In the genomic region with DNA sequence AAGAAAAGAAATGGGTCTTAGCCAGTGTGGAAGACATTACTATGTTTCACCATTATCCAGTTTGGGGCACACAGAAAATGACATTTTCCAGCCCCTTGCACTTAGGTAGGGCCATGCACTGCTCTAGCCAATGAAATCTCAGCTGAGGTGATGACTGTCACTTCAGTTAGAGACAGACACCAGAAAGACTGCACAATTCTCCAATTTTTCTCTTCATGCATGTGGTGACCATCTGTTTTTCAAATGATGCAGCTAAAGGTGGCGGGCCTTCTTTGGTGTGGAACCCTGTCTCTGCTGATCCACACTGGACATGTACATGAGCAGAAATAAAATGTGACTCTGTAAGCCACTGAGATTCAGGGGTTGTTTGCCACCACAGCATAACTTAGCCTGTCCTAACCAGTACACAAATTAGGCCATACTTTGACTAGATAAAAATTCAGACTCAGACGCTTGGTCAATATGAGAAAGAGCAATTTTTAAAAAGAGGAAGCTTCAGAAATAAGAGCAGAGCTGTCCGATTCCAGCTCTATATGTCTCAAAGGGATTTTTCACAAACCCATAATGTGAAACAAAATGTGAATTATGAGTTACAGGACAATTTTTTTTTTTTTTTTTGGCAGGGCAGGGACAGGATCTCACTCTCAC, we compare ENCODE assay signal across 1 cellular context.
TF ChIP-seq lines count a peak whose summit lies in the region.

No MANE protein-coding gene starts in this region.

TF ChIP-seq in GM12878, 131 proteins besides CTCF, POLR2A, EP300 and RAD21 (continued from another document):
- TF ChIP-seq IKZF2 (IDR thresholded peaks at IDR 0.05) = no peak; a peak in 2 of 4 replicates
- 0 out of 2 replicates have a peak, but pooled peaks have one; percentile 7 for TF ChIP-seq IRF4 (IDR thresholded peaks at IDR 0.05; ENCODE audit: low read depth, low read length)
- peak; percentile 26; the same call in 1 of the 2 replicates for TF ChIP-seq RELB (IDR thresholded peaks at IDR 0.05; ENCODE audit: low read depth)
- TF ChIP-seq BCL11A (IDR thresholded peaks at IDR 0.05; ENCODE audit: low read depth, low read length) = no peak
- TF ChIP-seq MEF2B (IDR thresholded peaks at IDR 0.05; ENCODE audit: partially characterized antibody, poor library complexity, severe bottlenecking) = peak; percentile 50
- no peak for TF ChIP-seq CHD1 (IDR thresholded peaks at IDR 0.05; ENCODE audit: low read depth, low read length)
- peak; percentile 49; the same call in 1 of the 2 replicates for TF ChIP-seq DPF2 (IDR thresholded peaks at IDR 0.05)
- TF ChIP-seq, protein P1, sequence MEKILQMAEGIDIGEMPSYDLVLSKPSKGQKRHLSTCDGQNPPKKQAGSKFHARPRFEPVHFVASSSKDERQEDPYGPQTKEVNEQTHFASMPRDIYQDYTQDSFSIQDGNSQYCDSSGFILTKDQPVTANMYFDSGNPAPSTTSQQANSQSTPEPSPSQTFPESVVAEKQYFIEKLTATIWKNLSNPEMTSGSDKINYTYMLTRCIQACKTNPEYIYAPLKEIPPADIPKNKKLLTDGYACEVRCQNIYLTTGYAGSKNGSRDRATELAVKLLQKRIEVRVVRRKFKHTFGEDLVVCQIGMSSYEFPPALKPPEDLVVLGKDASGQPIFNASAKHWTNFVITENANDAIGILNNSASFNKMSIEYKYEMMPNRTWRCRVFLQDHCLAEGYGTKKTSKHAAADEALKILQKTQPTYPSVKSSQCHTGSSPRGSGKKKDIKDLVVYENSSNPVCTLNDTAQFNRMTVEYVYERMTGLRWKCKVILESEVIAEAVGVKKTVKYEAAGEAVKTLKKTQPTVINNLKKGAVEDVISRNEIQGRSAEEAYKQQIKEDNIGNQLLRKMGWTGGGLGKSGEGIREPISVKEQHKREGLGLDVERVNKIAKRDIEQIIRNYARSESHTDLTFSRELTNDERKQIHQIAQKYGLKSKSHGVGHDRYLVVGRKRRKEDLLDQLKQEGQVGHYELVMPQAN (conservative IDR thresholded peaks at IDR 0.05) = no peak
- peak; percentile 68 for TF ChIP-seq ZNF384 (IDR thresholded peaks at IDR 0.05; ENCODE audit: borderline replicate concordance, low read depth, low read length)
- 0 out of 2 replicates have a peak, but pooled peaks have one; percentile 43 for TF ChIP-seq MEF2A (IDR thresholded peaks at IDR 0.05; ENCODE audit: insufficient read depth, low read depth, low read length)
- TF ChIP-seq BRCA1 (IDR thresholded peaks at IDR 0.05; ENCODE audit: low read depth, low read length) = no peak
- peak; percentile 51; the same call in 1 of the 2 replicates for TF ChIP-seq SPI1 (IDR thresholded peaks at IDR 0.05; ENCODE audit: borderline replicate concordance, insufficient read depth, low read depth, low read length)
